In genomic region chr17:45341389-45342158, GRCh38 we compare ENCODE assay signal across 1 cellular context.
A peak's percentile ranks its signal among the peaks of the same experiment; 100 is the strongest.
TF ChIP-seq lines count a peak whose summit lies in the region.

No MANE protein-coding gene starts in this region.

TF ChIP-seq in K562, 482 proteins besides CTCF, POLR2A, EP300 and RAD21 (continued from another document and continues in another):
- 0 out of 2 replicates have a peak, but pooled peaks have one; percentile 31 for TF ChIP-seq SP1 (CRISPR knock-in tag; IDR thresholded peaks at IDR 0.05)
- TF ChIP-seq RBFOX2 (IDR thresholded peaks at IDR 0.05; ENCODE audit: low read depth, low read length): peak; percentile 44; the same call in 1 of the 2 replicates
- TF ChIP-seq SUPT5H (IDR thresholded peaks at IDR 0.05): no peak
- no peak for TF ChIP-seq NR2C1 (IDR thresholded peaks at IDR 0.05)
- TF ChIP-seq NR2C1 (tag; IDR thresholded peaks at IDR 0.05): no peak
- 0 out of 2 replicates have a peak, but pooled peaks have one; percentile 19 for TF ChIP-seq GABPA (tag; conservative IDR thresholded peaks at IDR 0.05; ENCODE audit: low read depth)
- TF ChIP-seq MBD1 (CRISPR knock-in tag; IDR thresholded peaks at IDR 0.05): no peak
- no peak for TF ChIP-seq ZNF174 (CRISPR knock-in tag; IDR thresholded peaks at IDR 0.05)
- no peak for TF ChIP-seq SMARCB1 (IDR thresholded peaks at IDR 0.05; ENCODE audit: insufficient read length, low read depth)
- TF ChIP-seq ZNF134 (CRISPR knock-in tag; conservative IDR thresholded peaks at IDR 0.05): no peak
- TF ChIP-seq PHF20 (IDR thresholded peaks at IDR 0.05; ENCODE audit: partially characterized antibody): no peak
- no peak for TF ChIP-seq SETDB1 (IDR thresholded peaks at IDR 0.05; ENCODE audit: low read length)
- TF ChIP-seq HNRNPK (IDR thresholded peaks at IDR 0.05; ENCODE audit: low read depth, low read length, poor library complexity, severe bottlenecking): no peak
- no peak for TF ChIP-seq ZNF318 (IDR thresholded peaks at IDR 0.05; ENCODE audit: borderline replicate concordance in 1 of 2, low read depth in 1 of 2)
- no peak for TF ChIP-seq ZNF274 (IDR thresholded peaks at IDR 0.05; ENCODE audit: borderline replicate concordance, low read depth, low read length)
- no peak for TF ChIP-seq NELFE (IDR thresholded peaks at IDR 0.05; ENCODE audit: insufficient read depth, insufficient read length)
- 0 out of 2 replicates have a peak, but pooled peaks have one; percentile 33 for TF ChIP-seq XRCC5 (IDR thresholded peaks at IDR 0.05; ENCODE audit: low read depth, low read length)
- TF ChIP-seq MXD1 (CRISPR knock-in tag; IDR thresholded peaks at IDR 0.05; ENCODE audit: borderline replicate concordance, poor library complexity, severe bottlenecking): no peak
- TF ChIP-seq SMAD4 (CRISPR knock-in tag; conservative IDR thresholded peaks at IDR 0.05): 0 out of 2 replicates have a peak, but pooled peaks have one; percentile 33
- TF ChIP-seq ZNF384 (IDR thresholded peaks at IDR 0.05; ENCODE audit: low read depth, low read length): no peak
- TF ChIP-seq CBFA2T3 (IDR thresholded peaks at IDR 0.05): no peak
- TF ChIP-seq KAT8 (IDR thresholded peaks at IDR 0.05; ENCODE audit: low read depth): no peak
- TF ChIP-seq SMAD3 (CRISPR knock-in tag; conservative IDR thresholded peaks at IDR 0.05): no peak
- TF ChIP-seq ZNF584 (CRISPR knock-in tag; IDR thresholded peaks at IDR 0.05; ENCODE audit: low read depth): no peak
- TF ChIP-seq ZNF695 (CRISPR knock-in tag; IDR thresholded peaks at IDR 0.05): no peak
- no peak for TF ChIP-seq TSC22D4 (tag; IDR thresholded peaks at IDR 0.05)
- no peak for TF ChIP-seq CXXC5 (CRISPR knock-in tag; IDR thresholded peaks at IDR 0.05)
- no peak for TF ChIP-seq TBL1XR1 (IDR thresholded peaks at IDR 0.05; ENCODE audit: low read length in 2 of 2)
- no peak for TF ChIP-seq RFX5 (IDR thresholded peaks at IDR 0.05; ENCODE audit: low read depth, low read length)
- TF ChIP-seq ZNF197 (CRISPR knock-in tag; IDR thresholded peaks at IDR 0.05; ENCODE audit: low read depth): no peak
- no peak for TF ChIP-seq ZNF780A (CRISPR knock-in tag; IDR thresholded peaks at IDR 0.05)
- TF ChIP-seq SMARCC2 (IDR thresholded peaks at IDR 0.05; ENCODE audit: low read depth): no peak
- TF ChIP-seq ZNF583 (CRISPR knock-in tag; IDR thresholded peaks at IDR 0.05): no peak
- peak; percentile 34 for TF ChIP-seq RBBP5 (IDR thresholded peaks at IDR 0.05; ENCODE audit: borderline replicate concordance, insufficient read depth, low read length, poor library complexity, severe bottlenecking)
- no peak for TF ChIP-seq CREB3 (tag; conservative IDR thresholded peaks at IDR 0.05; ENCODE audit: low read depth)
- peak; percentile 6 for TF ChIP-seq MEIS2 (IDR thresholded peaks at IDR 0.05; ENCODE audit: partially characterized antibody)
- TF ChIP-seq ZBTB26 (CRISPR knock-in tag; IDR thresholded peaks at IDR 0.05): no peak
- TF ChIP-seq CTBP1 (IDR thresholded peaks at IDR 0.05; ENCODE audit: borderline replicate concordance): peak; percentile 44; the same call in 1 of the 2 replicates
- no peak for TF ChIP-seq CEBPZ (IDR thresholded peaks at IDR 0.05; ENCODE audit: borderline replicate concordance, low read depth, low read length)
- TF ChIP-seq ZNF324 (CRISPR knock-in tag; IDR thresholded peaks at IDR 0.05): no peak
- TF ChIP-seq AFF4 (CRISPR knock-in tag; IDR thresholded peaks at IDR 0.05): no peak
- TF ChIP-seq NRF1 (conservative IDR thresholded peaks at IDR 0.05 in 1 of 2, IDR thresholded peaks at IDR 0.05 in 1 of 2): peak; percentile 35 to 56; a peak in 3 of 4 replicates
- no peak for TF ChIP-seq ARID2 (IDR thresholded peaks at IDR 0.05)
- no peak for TF ChIP-seq FOS (IDR thresholded peaks at IDR 0.05; ENCODE audit: extremely low read depth, insufficient read length)
- no peak for TF ChIP-seq ZNF165 (CRISPR knock-in tag; IDR thresholded peaks at IDR 0.05; ENCODE audit: borderline replicate concordance)
- 0 out of 4 replicates have a peak, but pooled peaks of 1 of the 2 experiments have one; percentile 20 for TF ChIP-seq MAZ (CRISPR knock-in tag; conservative IDR thresholded peaks at IDR 0.05 in 1 of 2, IDR thresholded peaks at IDR 0.05 in 1 of 2)
- no peak for TF ChIP-seq ZNF699 (CRISPR knock-in tag; IDR thresholded peaks at IDR 0.05; ENCODE audit: insufficient replicate concordance)
